ENCODE assay signal across 1 cellular context in the genomic region with DNA sequence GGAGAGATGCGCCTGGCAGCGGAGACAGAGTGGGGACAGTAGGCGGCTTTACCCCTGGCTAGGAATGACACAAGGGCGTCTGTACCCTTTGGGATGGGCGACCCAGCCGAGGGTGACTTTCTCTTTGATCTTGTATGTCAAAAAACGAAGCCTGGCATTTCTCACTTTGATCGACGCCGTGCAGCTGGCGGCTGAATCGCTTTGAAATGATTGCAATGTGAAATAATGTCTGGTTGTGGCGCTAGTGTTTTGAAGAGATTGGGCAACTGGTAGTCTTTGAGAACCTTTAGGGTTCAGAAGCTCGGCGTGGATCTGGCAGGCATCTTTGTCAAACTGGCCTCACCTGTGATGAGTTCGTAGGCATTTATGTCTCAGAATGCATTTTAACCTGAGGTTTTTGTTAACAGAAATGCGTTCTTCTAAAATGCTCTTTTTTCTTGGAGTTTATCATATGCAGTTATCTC.
TF ChIP-seq lines count a peak whose summit lies in the region.

No MANE protein-coding gene starts in this region.

TF ChIP-seq in H1, 55 proteins besides CTCF, POLR2A, EP300 and RAD21 (continued from another document):
- TF ChIP-seq CBX8 (IDR thresholded peaks at IDR 0.05; ENCODE audit: borderline replicate concordance, low read depth, low read length) = no peak
- TF ChIP-seq SAP30 (IDR thresholded peaks at IDR 0.05; ENCODE audit: insufficient read depth, insufficient replicate concordance, low read length) = no peak
- no peak for TF ChIP-seq BCL11A (IDR thresholded peaks at IDR 0.05; ENCODE audit: low read depth in 2 of 2, low read length in 2 of 2)
- TF ChIP-seq SP2 (IDR thresholded peaks at IDR 0.05; ENCODE audit: low read length) = no peak
- no peak for TF ChIP-seq EGR1 (IDR thresholded peaks at IDR 0.05; ENCODE audit: borderline replicate concordance, low read depth, low read length)
- no peak for TF ChIP-seq TAF7 (optimal IDR thresholded peaks at IDR 0.05; ENCODE audit: borderline replicate concordance, low read depth, low read length)
- TF ChIP-seq PHF8 (conservative IDR thresholded peaks at IDR 0.05; ENCODE audit: low read depth, low read length) = no peak
- TF ChIP-seq RNF2 (IDR thresholded peaks at IDR 0.05; ENCODE audit: borderline replicate concordance, low read depth, low read length, missing control alignments, poor library complexity, severe bottlenecking) = no peak
- TF ChIP-seq CHD7 (IDR thresholded peaks at IDR 0.05; ENCODE audit: insufficient replicate concordance, low read length) = no peak
- no peak for TF ChIP-seq HDAC6 (IDR thresholded peaks at IDR 0.05; ENCODE audit: low read depth, low read length)
